In genomic region chr10:59868974-59869940, GRCh38 we compare ENCODE assay signal across 1 cellular context.
TF ChIP-seq lines count a peak whose summit lies in the region.

No MANE protein-coding gene starts in this region.

TF ChIP-seq in IMR-90, 13 proteins besides CTCF, POLR2A, EP300 and RAD21 (continued from another document):
- TF ChIP-seq CEBPB (IDR thresholded peaks at IDR 0.05; ENCODE audit: low read depth, low read length) (no peak), MAZ (IDR thresholded peaks at IDR 0.05; ENCODE audit: borderline replicate concordance, low read depth, low read length) (no peak), RCOR1 (IDR thresholded peaks at IDR 0.05; ENCODE audit: insufficient replicate concordance, low read length) (no peak)
